1 cellular context compared by ENCODE assay signal in the genomic region with DNA sequence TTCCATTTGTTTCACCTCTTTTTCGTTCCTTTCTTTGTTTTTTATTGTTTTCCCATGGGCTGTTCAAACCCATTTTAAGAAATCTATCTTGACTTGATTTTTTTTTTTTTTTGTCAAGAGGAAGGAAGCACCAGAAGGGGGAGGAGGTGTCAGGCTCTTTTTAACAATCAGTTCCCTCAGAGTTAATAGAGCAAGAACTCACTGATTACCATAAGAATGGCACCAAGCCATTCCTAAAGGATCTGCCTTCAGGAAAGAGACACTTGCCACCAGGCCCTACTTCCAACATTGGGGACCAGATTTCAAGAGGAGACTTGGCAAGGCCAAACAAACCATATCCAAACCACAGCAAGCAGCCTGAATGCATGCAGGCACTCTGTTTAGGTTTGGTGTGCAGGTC.
TF ChIP-seq lines count a peak whose summit lies in the region.

No MANE protein-coding gene starts in this region.

TF ChIP-seq in WTC11, 78 proteins besides CTCF, POLR2A, EP300 and RAD21 (continued from another document):
- TF ChIP-seq, protein P1, sequence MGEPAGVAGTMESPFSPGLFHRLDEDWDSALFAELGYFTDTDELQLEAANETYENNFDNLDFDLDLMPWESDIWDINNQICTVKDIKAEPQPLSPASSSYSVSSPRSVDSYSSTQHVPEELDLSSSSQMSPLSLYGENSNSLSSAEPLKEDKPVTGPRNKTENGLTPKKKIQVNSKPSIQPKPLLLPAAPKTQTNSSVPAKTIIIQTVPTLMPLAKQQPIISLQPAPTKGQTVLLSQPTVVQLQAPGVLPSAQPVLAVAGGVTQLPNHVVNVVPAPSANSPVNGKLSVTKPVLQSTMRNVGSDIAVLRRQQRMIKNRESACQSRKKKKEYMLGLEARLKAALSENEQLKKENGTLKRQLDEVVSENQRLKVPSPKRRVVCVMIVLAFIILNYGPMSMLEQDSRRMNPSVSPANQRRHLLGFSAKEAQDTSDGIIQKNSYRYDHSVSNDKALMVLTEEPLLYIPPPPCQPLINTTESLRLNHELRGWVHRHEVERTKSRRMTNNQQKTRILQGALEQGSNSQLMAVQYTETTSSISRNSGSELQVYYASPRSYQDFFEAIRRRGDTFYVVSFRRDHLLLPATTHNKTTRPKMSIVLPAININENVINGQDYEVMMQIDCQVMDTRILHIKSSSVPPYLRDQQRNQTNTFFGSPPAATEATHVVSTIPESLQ (CRISPR knock-in tag; IDR thresholded peaks at IDR 0.05), result no peak
- no peak for TF ChIP-seq ZNF317 (CRISPR knock-in tag; IDR thresholded peaks at IDR 0.05; ENCODE audit: borderline replicate concordance, low read depth)
